In genomic region chr12:14193623-14194022, GRCh38 we compare ENCODE assay signal across 26 cellular contexts.
A peak's percentile ranks its signal among the peaks of the same experiment; 100 is the strongest.
DNase-seq lines count a peak whose midpoint lies in the region; ATAC-seq, FAIRE-seq and TF ChIP-seq lines count a peak whose summit lies in the region.
"Had no signal": no experiment of that assay in that cellular context is flagged by ENCODE, and none has a peak within 500 bp of the region (broad histone marks: within the 10 kb centered on the region; RNA-seq: fewer than 3 reads in every experiment).

No MANE protein-coding gene starts in this region.

- ATAC-seq in esophagus mucosa: no peak
- ATAC-seq: activated CD4-positive, alpha-beta T cell treated with anti-CD3 and anti-CD28 coated beads for 36 hours; effector memory CD8-positive, alpha-beta T cell; naive thymus-derived CD4-positive, alpha-beta T cell; T-cell had no signal

- DNase-seq in DMS 273 (lab: John Stamatoyannopoulos, UW; ENCODE audit: unreplicated experiment): peak; percentile 74
- DNase-seq in DMS 273 treated with DMSO at 0.1 percent for 48 hours (lab: John Stamatoyannopoulos, UW): no peak
- DNase-seq in LHCN-M2 (ENCODE audit: low read depth): peak; percentile 69
- peak; percentile 78 for DNase-seq in NCI-H748 (lab: John Stamatoyannopoulos, UW; ENCODE audit: unreplicated experiment)
- peak; percentile 86 for DNase-seq in myocyte (ENCODE audit: low read depth)
- no peak for DNase-seq in D721Med (ENCODE audit: insufficient read length, low spot score)
- DNase-seq in stimulated activated CD4-positive, alpha-beta T cell treated with anti-CD3 and anti-CD28 coated beads, Interleukin-4, amount 100 ng/mL, for 24 hours: no peak
- DNase-seq: activated CD4-positive, alpha-beta T cell treated with anti-CD3 and anti-CD28 coated beads for 36 hours; activated naive CD4-positive, alpha-beta T cell treated with anti-CD3 and anti-CD28 coated beads for 36 hours; activated T-cell treated with anti-CD3 and anti-CD28 coated beads, Interleukin-2, amount 50 U/mL, for 48 hours; amniotic stem cell; colonic mucosa; DND-41; effector memory CD8-positive, alpha-beta T cell; kidney glomerular epithelial cell; naive thymus-derived CD4-positive, alpha-beta T cell; NCI-H1436 treated with DMSO at 0.1 percent for 48 hours; NCI-H510A treated with DMSO at 0.1 percent for 48 hours; OCI-M1; ovary; Right ventricle myocardium superior; stimulated activated CD4-positive, alpha-beta T cell treated with anti-CD3 and anti-CD28 coated beads, Interleukin-15, amount 100 ng/mL, for 24 hours; T-cell had no signal

- no peak for FAIRE-seq in D721Med (lab: Jason Lieb, UNC)
- FAIRE-seq: bronchial epithelial cell, GM12891 had no signal

- no peak for TF ChIP-seq CTCF in D721Med (IDR thresholded peaks at IDR 0.05; ENCODE audit: insufficient read depth, missing control alignments)

Comparison
In these comparisons a context has a peak if more than half of its experiments do, and no peak if none do; other contexts are left out.
1. DNase-seq: peak in DMS 273 (single experiment), LHCN-M2 (single experiment), NCI-H748 (single experiment) and myocyte (single experiment); none in DMS 273 treated with DMSO at 0.1 percent for 48 hours (single experiment), D721Med (single experiment) and stimulated activated CD4-positive, alpha-beta T cell treated with anti-CD3 and anti-CD28 coated beads, Interleukin-4, amount 100 ng/mL, for 24 hours (single experiment).